27 cellular contexts compared by ENCODE assay signal in genomic region chr20:44770480-44771171, GRCh38. TPM values are rescaled to one million over a fixed set of nuclear protein-coding genes. Genes with fewer than 3 reads are reported as not detected.
"Had no signal": no experiment of that assay in that cellular context is flagged by ENCODE, and none has a peak within 500 bp of the region (broad histone marks: within the 10 kb centered on the region; RNA-seq: fewer than 3 reads in every experiment).

No MANE protein-coding gene starts in this region.

- H3K4me3 ChIP-seq: ascending aorta, gastrocnemius medialis, left lung, lower lobe of right lung, neural progenitor cell, psoas muscle, smooth muscle cell, suprapubic skin, tibial artery, upper lobe of right lung had no signal

- H3K9me3 ChIP-seq: ascending aorta, gastrocnemius medialis, left lung, lower lobe of right lung, psoas muscle, suprapubic skin, tibial artery, upper lobe of right lung had no signal

- FAIRE-seq: islet of Langerhans had no signal

- ATAC-seq: effector memory CD8-positive, alpha-beta T cell; gastrocnemius medialis; left lung; lower lobe of right lung; natural killer cell; psoas muscle; upper lobe of right lung had no signal

- H3K4me1 ChIP-seq: ascending aorta, gastrocnemius medialis, left lung, lower lobe of right lung, neural progenitor cell, parathyroid adenoma, psoas muscle, suprapubic skin, tibial artery, upper lobe of right lung had no signal

- H3K36me3 ChIP-seq: ascending aorta, gastrocnemius medialis, left lung, lower lobe of right lung, neural progenitor cell, suprapubic skin, tibial artery, upper lobe of right lung had no signal

- H3K79me2 ChIP-seq: parathyroid adenoma had no signal

- H3K4me2 ChIP-seq: neural progenitor cell, smooth muscle cell had no signal

- H3K27me3 ChIP-seq: ascending aorta, gastrocnemius medialis, neural progenitor cell, upper lobe of right lung had no signal

- H3K27ac ChIP-seq: ascending aorta, gastrocnemius medialis, left lung, lower lobe of right lung, neural progenitor cell, parathyroid adenoma, psoas muscle, suprapubic skin, tibial artery, upper lobe of right lung had no signal

- H2AFZ ChIP-seq: neural progenitor cell, parathyroid adenoma had no signal

- DNase-seq: activated CD4-positive, alpha-beta T cell treated with anti-CD3 and anti-CD28 coated beads for 4 hours; activated CD4-positive, alpha-beta T cell treated with anti-CD3 and anti-CD28 coated beads, Interleukin-2, amount 50 U/mL, for 4 hours; activated effector memory CD4-positive, alpha-beta T cell treated with anti-CD3 and anti-CD28 coated beads, Interleukin-2, amount 50 U/mL, for 16 hours; activated naive CD4-positive, alpha-beta T cell treated with anti-CD3 and anti-CD28 coated beads for 36 hours; activated naive CD8-positive, alpha-beta T cell treated with anti-CD3 and anti-CD28 coated beads, Interleukin-2, amount 10 ng/mL, durations not matched to agents 7 days and 5 days; cortex of kidney; effector memory CD8-positive, alpha-beta T cell; erythroblast; gastrocnemius medialis; glutamatergic neuron; left lung; lower lobe of right lung; mesendoderm; natural killer cell; occipital lobe; psoas muscle; stimulated activated naive CD4-positive, alpha-beta T cell; tibial artery; upper lobe of right lung had no signal

RNA-seq across cellular contexts. Expression of gene KCNK15, which starts 25.0 kb away (rescaled TPM):
- total RNA-seq: activated naive CD8-positive, alpha-beta T cell treated with anti-CD3 and anti-CD28 coated beads, Interleukin-2, amount 10 ng/mL, durations not matched to agents 7 days and 5 days; natural killer cell; occipital lobe had no signal

RNA-seq across cellular contexts. Expression of gene RIMS4, which starts 39.7 kb away (rescaled TPM):
- total RNA-seq: activated naive CD8-positive, alpha-beta T cell treated with anti-CD3 and anti-CD28 coated beads, Interleukin-2, amount 10 ng/mL, durations not matched to agents 7 days and 5 days; activated T-helper 1 cell treated with anti-CD3 and anti-CD28 coated beads, Interleukin-12 subunit alpha, Interleukin-12 subunit beta, Interleukin-2, Interleukin-4 antibody, amounts not matched to agents 30 ng/mL and 10 ng/mL and 1 ng/mL, durations not matched to agents 14 hours and 24 hours and 36 hours; natural killer cell; smooth muscle cell had no signal
- polyA plus RNA-seq: smooth muscle cell had no signal

RNA-seq across cellular contexts. Expression of gene CCN5, which starts 55.5 kb away (rescaled TPM):
- total RNA-seq: activated naive CD4-positive, alpha-beta T cell treated with anti-CD3 and anti-CD28 coated beads for 36 hours; activated naive CD8-positive, alpha-beta T cell treated with anti-CD3 and anti-CD28 coated beads, Interleukin-2, amount 10 ng/mL, durations not matched to agents 7 days and 5 days; activated T-helper 1 cell treated with anti-CD3 and anti-CD28 coated beads, Interleukin-12 subunit alpha, Interleukin-12 subunit beta, Interleukin-2, Interleukin-4 antibody, amounts not matched to agents 30 ng/mL and 10 ng/mL and 1 ng/mL, durations not matched to agents 14 hours and 24 hours and 36 hours; mononuclear cell; natural killer cell; occipital lobe; smooth muscle cell had no signal
- polyA plus RNA-seq: smooth muscle cell had no signal
